Comparison of ENCODE assay signal across 1 cellular context in the genomic region with DNA sequence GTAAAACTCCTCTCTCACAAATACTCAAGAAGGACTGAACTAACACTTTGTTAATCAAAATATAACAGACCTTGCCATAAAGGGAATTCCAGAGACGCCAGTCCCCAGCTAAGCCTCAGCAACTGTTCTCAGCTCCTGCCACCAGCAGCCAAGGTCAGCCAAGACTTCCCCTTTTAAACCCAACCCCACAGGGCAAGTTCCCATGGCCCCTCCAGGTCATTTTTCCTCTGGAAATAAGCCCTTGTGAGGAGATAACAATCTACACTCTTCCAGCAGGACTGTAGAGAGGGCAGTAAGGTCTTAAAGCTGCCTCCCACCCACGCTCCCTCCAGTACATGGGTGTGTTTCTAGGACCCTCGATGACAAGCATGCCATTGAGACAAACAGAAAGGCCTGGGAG.
TF ChIP-seq lines count a peak whose summit lies in the region.

No MANE protein-coding gene starts in this region.

TF ChIP-seq in GM23338, 12 proteins besides CTCF, POLR2A, EP300 and RAD21 (continued from another document):
- TF ChIP-seq, protein P1, sequence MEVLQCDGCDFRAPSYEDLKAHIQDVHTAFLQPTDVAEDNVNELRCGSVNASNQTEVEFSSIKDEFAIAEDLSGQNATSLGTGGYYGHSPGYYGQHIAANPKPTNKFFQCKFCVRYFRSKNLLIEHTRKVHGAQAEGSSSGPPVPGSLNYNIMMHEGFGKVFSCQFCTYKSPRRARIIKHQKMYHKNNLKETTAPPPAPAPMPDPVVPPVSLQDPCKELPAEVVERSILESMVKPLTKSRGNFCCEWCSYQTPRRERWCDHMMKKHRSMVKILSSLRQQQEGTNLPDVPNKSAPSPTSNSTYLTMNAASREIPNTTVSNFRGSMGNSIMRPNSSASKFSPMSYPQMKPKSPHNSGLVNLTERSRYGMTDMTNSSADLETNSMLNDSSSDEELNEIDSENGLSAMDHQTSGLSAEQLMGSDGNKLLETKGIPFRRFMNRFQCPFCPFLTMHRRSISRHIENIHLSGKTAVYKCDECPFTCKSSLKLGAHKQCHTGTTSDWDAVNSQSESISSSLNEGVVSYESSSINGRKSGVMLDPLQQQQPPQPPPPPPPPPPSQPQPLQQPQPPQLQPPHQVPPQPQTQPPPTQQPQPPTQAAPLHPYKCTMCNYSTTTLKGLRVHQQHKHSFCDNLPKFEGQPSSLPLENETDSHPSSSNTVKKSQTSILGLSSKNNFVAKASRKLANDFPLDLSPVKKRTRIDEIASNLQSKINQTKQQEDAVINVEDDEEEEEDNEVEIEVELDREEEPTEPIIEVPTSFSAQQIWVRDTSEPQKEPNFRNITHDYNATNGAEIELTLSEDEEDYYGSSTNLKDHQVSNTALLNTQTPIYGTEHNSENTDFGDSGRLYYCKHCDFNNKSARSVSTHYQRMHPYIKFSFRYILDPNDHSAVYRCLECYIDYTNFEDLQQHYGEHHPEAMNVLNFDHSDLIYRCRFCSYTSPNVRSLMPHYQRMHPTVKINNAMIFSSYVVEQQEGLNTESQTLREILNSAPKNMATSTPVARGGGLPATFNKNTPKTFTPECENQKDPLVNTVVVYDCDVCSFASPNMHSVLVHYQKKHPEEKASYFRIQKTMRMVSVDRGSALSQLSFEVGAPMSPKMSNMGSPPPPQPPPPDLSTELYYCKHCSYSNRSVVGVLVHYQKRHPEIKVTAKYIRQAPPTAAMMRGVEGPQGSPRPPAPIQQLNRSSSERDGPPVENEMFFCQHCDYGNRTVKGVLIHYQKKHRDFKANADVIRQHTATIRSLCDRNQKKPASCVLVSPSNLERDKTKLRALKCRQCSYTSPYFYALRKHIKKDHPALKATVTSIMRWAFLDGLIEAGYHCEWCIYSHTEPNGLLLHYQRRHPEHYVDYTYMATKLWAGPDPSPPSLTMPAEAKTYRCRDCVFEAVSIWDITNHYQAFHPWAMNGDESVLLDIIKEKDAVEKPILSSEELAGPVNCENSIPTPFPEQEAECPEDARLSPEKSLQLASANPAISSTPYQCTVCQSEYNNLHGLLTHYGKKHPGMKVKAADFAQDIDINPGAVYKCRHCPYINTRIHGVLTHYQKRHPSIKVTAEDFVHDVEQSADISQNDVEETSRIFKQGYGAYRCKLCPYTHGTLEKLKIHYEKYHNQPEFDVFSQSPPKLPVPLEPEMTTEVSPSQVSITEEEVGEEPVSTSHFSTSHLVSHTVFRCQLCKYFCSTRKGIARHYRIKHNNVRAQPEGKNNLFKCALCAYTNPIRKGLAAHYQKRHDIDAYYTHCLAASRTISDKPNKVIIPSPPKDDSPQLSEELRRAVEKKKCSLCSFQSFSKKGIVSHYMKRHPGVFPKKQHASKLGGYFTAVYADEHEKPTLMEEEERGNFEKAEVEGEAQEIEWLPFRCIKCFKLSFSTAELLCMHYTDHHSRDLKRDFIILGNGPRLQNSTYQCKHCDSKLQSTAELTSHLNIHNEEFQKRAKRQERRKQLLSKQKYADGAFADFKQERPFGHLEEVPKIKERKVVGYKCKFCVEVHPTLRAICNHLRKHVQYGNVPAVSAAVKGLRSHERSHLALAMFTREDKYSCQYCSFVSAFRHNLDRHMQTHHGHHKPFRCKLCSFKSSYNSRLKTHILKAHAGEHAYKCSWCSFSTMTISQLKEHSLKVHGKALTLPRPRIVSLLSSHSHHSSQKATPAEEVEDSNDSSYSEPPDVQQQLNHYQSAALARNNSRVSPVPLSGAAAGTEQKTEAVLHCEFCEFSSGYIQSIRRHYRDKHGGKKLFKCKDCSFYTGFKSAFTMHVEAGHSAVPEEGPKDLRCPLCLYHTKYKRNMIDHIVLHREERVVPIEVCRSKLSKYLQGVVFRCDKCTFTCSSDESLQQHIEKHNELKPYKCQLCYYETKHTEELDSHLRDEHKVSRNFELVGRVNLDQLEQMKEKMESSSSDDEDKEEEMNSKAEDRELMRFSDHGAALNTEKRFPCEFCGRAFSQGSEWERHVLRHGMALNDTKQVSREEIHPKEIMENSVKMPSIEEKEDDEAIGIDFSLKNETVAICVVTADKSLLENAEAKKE (CRISPR knock-in tag; IDR thresholded peaks at IDR 0.05), result no peak
- TF ChIP-seq EZH2 (IDR thresholded peaks at IDR 0.05; ENCODE audit: low read depth, unreplicated experiment) (no peak), JUNB (IDR thresholded peaks at IDR 0.05; ENCODE audit: unreplicated experiment) (no peak), STAT1 (IDR thresholded peaks at IDR 0.05; ENCODE audit: unreplicated experiment) (no peak), ZNF114 (CRISPR knock-in tag; IDR thresholded peaks at IDR 0.05) (no peak), NANOG (IDR thresholded peaks at IDR 0.05; ENCODE audit: borderline replicate concordance) (no peak)
- TF ChIP-seq, protein P2, sequence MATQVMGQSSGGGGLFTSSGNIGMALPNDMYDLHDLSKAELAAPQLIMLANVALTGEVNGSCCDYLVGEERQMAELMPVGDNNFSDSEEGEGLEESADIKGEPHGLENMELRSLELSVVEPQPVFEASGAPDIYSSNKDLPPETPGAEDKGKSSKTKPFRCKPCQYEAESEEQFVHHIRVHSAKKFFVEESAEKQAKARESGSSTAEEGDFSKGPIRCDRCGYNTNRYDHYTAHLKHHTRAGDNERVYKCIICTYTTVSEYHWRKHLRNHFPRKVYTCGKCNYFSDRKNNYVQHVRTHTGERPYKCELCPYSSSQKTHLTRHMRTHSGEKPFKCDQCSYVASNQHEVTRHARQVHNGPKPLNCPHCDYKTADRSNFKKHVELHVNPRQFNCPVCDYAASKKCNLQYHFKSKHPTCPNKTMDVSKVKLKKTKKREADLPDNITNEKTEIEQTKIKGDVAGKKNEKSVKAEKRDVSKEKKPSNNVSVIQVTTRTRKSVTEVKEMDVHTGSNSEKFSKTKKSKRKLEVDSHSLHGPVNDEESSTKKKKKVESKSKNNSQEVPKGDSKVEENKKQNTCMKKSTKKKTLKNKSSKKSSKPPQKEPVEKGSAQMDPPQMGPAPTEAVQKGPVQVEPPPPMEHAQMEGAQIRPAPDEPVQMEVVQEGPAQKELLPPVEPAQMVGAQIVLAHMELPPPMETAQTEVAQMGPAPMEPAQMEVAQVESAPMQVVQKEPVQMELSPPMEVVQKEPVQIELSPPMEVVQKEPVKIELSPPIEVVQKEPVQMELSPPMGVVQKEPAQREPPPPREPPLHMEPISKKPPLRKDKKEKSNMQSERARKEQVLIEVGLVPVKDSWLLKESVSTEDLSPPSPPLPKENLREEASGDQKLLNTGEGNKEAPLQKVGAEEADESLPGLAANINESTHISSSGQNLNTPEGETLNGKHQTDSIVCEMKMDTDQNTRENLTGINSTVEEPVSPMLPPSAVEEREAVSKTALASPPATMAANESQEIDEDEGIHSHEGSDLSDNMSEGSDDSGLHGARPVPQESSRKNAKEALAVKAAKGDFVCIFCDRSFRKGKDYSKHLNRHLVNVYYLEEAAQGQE (IDR thresholded peaks at IDR 0.05; ENCODE audit: unreplicated experiment), result no peak
